In genomic region chr12:52186135-52186840, GRCh38 we compare ENCODE assay signal across 10 cellular contexts. TPM values are rescaled to one million over a fixed set of nuclear protein-coding genes. Genes with fewer than 3 reads are reported as not detected.
DNase-seq lines count a peak whose midpoint lies in the region; ATAC-seq and TF ChIP-seq lines count a peak whose summit lies in the region.
"Had no signal": no experiment of that assay in that cellular context is flagged by ENCODE, and none has a peak within 500 bp of the region (broad histone marks: within the 10 kb centered on the region; RNA-seq: fewer than 3 reads in every experiment).

No MANE protein-coding gene starts in this region.

- H4K8ac ChIP-seq in H9 (replicated peaks; ENCODE audit: insufficient read length, low read depth, low read length): no peak overlapping the region

- no peak overlapping the region for H3K9ac ChIP-seq in H9 (ENCODE audit: extremely low read depth, insufficient read length, low read length)

- no peaks in the 10 kb centered on the region for H4K20me1 ChIP-seq in H9 (ENCODE audit: control insufficient read depth, insufficient read depth, insufficient read length)

- H2BK120ac ChIP-seq in H9 (ENCODE audit: low read depth, low read length, poor library complexity, severe bottlenecking): no peak overlapping the region

- H3K23me2 ChIP-seq in H9 (ENCODE audit: insufficient read length, low read depth, low read length, poor library complexity, severe bottlenecking): no peaks in the 10 kb centered on the region

- no peaks in the 10 kb centered on the region; a peak in 1 of 5 replicates for H3K9me3 Mint-ChIP-seq in H9

- H3K4me3 ChIP-seq in fibroblast of pulmonary artery (replicated peaks; ENCODE audit: low read depth, low read length) (no peak overlapping the region), spleen (no peak overlapping the region)
- H3K4me3 ChIP-seq: lung had no signal

- in situ Hi-C loops in SK-MEL-5 (cut with HindIII; ENCODE audit: low pct_unique_long_range_greater_than_20kb, low sequenced_read_pairs): no loop called here

- DNase-seq in H9: peak; percentile 65
- DNase-seq in SK-MEL-5 (ENCODE audit: low read depth, low spot score): peak; percentile 44
- DNase-seq in fibroblast of pulmonary artery (ENCODE audit: low read depth): peak; percentile 83
- peak; percentile 45 for DNase-seq in stromal cell of bone marrow (ENCODE audit: low read depth)
- DNase-seq in spleen: no peak
- DNase-seq: NCI-H1105 had no signal

- H3K9me3 ChIP-seq in H9 (ENCODE audit: control insufficient read depth, low read depth, low read length) (no peaks in the 10 kb centered on the region), spleen (no peaks in the 10 kb centered on the region)

- WGBS in H9 (ENCODE audit: extremely low coverage, insufficient read length, low lambda C conversion rate): no CpG with 5 or more reads among the region's 6 CpGs
- 72 to 83% (median 75%) methylated on average over 6 of the region's 6 CpGs for WGBS in spleen, 5 donors

- no peak overlapping the region for H2BK20ac ChIP-seq in H9 (ENCODE audit: low read depth, low read length, poor library complexity, severe bottlenecking)

- H3K27me3 Mint-ChIP-seq in H9 (ENCODE audit: low read depth): peaks cover 9% of the 10 kb centered on the region

- H3K36me3 Mint-ChIP-seq in H9 (ENCODE audit: insufficient read depth in 1 of 3, low read depth in 3 of 3): no peaks in the 10 kb centered on the region

- no peak overlapping the region for H4K91ac ChIP-seq in H9 (ENCODE audit: insufficient read length, low read depth, low read length)

- H2AFZ ChIP-seq in H9 (ENCODE audit: low read length): no peak overlapping the region

- H3K27ac ChIP-seq in H9 (ENCODE audit: insufficient read length, low read depth, low read length) (no peak overlapping the region), spleen (peak overlapping the region in 4 of 8 donors; percentile 22 to 46 (median 42))

- H3K4me2 ChIP-seq in H9 (ENCODE audit: insufficient read depth, insufficient read length, low read length): no peak overlapping the region

- no peak overlapping the region for H4K5ac ChIP-seq in H9 (ENCODE audit: insufficient read length, low read depth, low read length)

- H2BK15ac ChIP-seq in H9 (ENCODE audit: low read depth, low read length): no peak overlapping the region

- intact Hi-C loops in spleen (cut with DNase I; ENCODE audit: low total_unique reads): no loop called here

- H3K79me1 ChIP-seq in H9 (ENCODE audit: insufficient read depth, low read depth, low read length, poor library complexity, severe bottlenecking): no peaks in the 10 kb centered on the region

- no peak overlapping the region for H3K56ac ChIP-seq in H9 (ENCODE audit: insufficient read length, low read depth, low read length)

- no peak overlapping the region for H3K4ac ChIP-seq in H9 (ENCODE audit: low read depth, low read length)

- no peak overlapping the region for H3K18ac ChIP-seq in H9 (ENCODE audit: insufficient read length, low read depth, low read length)

- H3K4me3 Mint-ChIP-seq in H9: no peak overlapping the region

- H3K4me1 ChIP-seq in H9 (ENCODE audit: insufficient read depth, low read length): peaks cover 2% of the 10 kb centered on the region; the same call in 1 of the 2 replicates
- H3K4me1 ChIP-seq in spleen: peaks cover 0 to 68% (median 15%) of the 10 kb centered on the region in 6 donors

- no peak overlapping the region; the same call in 1 of the 2 replicates for H3K14ac ChIP-seq in H9 (ENCODE audit: insufficient read depth, low read length)

- H3K27me3 ChIP-seq in H9 (ENCODE audit: insufficient read depth, low read length): no peaks in the 10 kb centered on the region
- peaks cover 0 to 5% (median 0%) of the 10 kb centered on the region in 7 donors for H3K27me3 ChIP-seq in spleen (replicated peaks in 1 of 7)

- H2BK12ac ChIP-seq in H9 (ENCODE audit: insufficient read length, low read depth, low read length): no peak overlapping the region

- H3T11ph ChIP-seq in H9 (ENCODE audit: low read length): no peak overlapping the region

- no peaks in the 10 kb centered on the region for H3K36me3 ChIP-seq in spleen

- no peak for TF ChIP-seq CTCF in H9 (conservative IDR thresholded peaks at IDR 0.05)
- no peak for TF ChIP-seq CTCF in fibroblast of pulmonary artery (IDR thresholded peaks at IDR 0.05; ENCODE audit: low read length, missing control alignments)
- no peak for TF ChIP-seq CTCF in spleen (IDR thresholded peaks at IDR 0.05 in 8 of 11, conservative IDR thresholded peaks at IDR 0.05 in 3 of 11)

- no peaks in the 10 kb centered on the region for H3K79me2 ChIP-seq in H9 (ENCODE audit: insufficient read depth, low read length)

- ATAC-seq in HG03097 (IDR thresholded peaks at IDR 0.05; ENCODE audit: low FRiP score, unreplicated experiment): no peak
- ATAC-seq in GM18907 (IDR thresholded peaks at IDR 0.05; ENCODE audit: unreplicated experiment): no peak

- peaks cover 34 to 59% of the 10 kb centered on the region in 2 experiments for H3K4me1 Mint-ChIP-seq in H9

- H2BK5ac ChIP-seq in H9 (ENCODE audit: insufficient read length, low read length): no peak overlapping the region

- no peak for TF ChIP-seq POLR2A in spleen (IDR thresholded peaks at IDR 0.05)

- peak overlapping the region in 2 of 3 experiments; percentile 10 to 87; a peak in 4 of 7 replicates for H3K27ac Mint-ChIP-seq in H9

- H2AK5ac ChIP-seq in H9 (ENCODE audit: insufficient read length, low read length): no peak overlapping the region

- H3K23ac ChIP-seq in H9 (ENCODE audit: insufficient read length, low read depth, low read length): no peak overlapping the region

RNA-seq across cellular contexts. Expression of gene KRT80, which starts 5.5 kb away (rescaled TPM):
- 0.07 TPM in 1 of 2 replicates, not detected in the other for total RNA-seq in H9 (2021)
- 0.11 TPM in 2 replicates for total RNA-seq in SK-MEL-5 (2014; rRNA removed; shearing (Covaris generic))
- 0.14 and 0.39 TPM in 2 replicates for polyA plus RNA-seq in SK-MEL-5 (2015; cell fraction: cytosol; rRNA removed)
- polyA plus RNA-seq in SK-MEL-5 (2015; cell fraction: nucleus; rRNA removed): 0.83 and 1.2 TPM in 2 replicates
- total RNA-seq in spleen: under 1 TPM in 2 of 7 donors, not detected in 5; 0.17 to 0.37 TPM
- polyA plus RNA-seq in spleen: under 1 TPM in 1 of 3 donors, not detected in 2; 0.03 TPM
- total RNA-seq: cerebellum had no signal

RNA-seq across cellular contexts. Expression of gene KRT7, which starts 46.8 kb away (rescaled TPM):
- 8.9 and 10.0 TPM in 2 replicates for total RNA-seq in H9 (2021)
- total RNA-seq in SK-MEL-5 (2014; rRNA removed; shearing (Covaris generic)): not detected in 2 replicates
- polyA plus RNA-seq in SK-MEL-5 (2015; cell fraction: cytosol; rRNA removed): 0.10 TPM in 1 of 2 replicates, not detected in the other
- polyA plus RNA-seq in SK-MEL-5 (2015; cell fraction: nucleus; rRNA removed): not detected in 2 replicates
- total RNA-seq in spleen: 1 to 10 TPM in 1 of 7 donors, under 1 TPM in 3, not detected in 3; 0.73 to 1.5 (median 0.83) TPM
- 1 to 10 TPM; 1.2 to 1.9 (median 1.6) TPM for polyA plus RNA-seq in spleen
- total RNA-seq: cerebellum had no signal
